In the genomic region with DNA sequence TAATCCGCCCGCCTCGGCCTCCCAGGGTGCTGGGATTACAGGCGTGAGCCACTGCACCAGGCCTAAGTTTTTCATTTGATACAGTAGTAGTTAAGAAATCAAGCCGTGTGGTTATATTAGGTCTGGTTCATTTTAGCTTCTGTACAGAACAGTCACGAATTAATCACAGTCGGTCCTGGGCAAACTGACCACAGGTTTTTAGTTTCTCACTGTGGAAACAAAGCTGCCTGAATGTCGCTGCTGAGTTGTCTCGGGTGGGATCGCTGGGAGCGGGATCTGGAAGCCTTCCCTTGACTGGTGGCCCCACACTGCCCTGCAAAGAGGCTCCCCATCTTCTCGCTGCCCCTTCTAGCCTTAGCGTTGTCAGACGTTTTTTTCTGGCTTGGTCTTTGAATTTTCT, we compare ENCODE assay signal across 13 cellular contexts.
"Had no signal": no experiment of that assay in that cellular context is flagged by ENCODE, and none has a peak within 500 bp of the region (broad histone marks: within the 10 kb centered on the region; RNA-seq: fewer than 3 reads in every experiment).

No MANE protein-coding gene starts in this region.

- H3K4me3 Mint-ChIP-seq: activated naive CD8-positive, alpha-beta T cell treated with anti-CD3 and anti-CD28 coated beads, Interleukin-2, amount 10 ng/mL, durations not matched to agents 7 days and 5 days; activated T-cell treated with anti-CD3 and anti-CD28 coated beads, Interleukin-2, amount 50 U/mL, for 4 hours; neural crest cell had no signal

- DNase-seq: activated CD4-positive, alpha-beta T cell treated with anti-CD3 and anti-CD28 coated beads for 1 hour; activated CD4-positive, alpha-beta T cell treated with anti-CD3 and anti-CD28 coated beads, Interleukin-2, amount 50 U/mL, for 48 hours; activated gamma-delta T cell; activated naive CD8-positive, alpha-beta T cell treated with anti-CD3 and anti-CD28 coated beads, Interleukin-2, amount 10 ng/mL, durations not matched to agents 7 days and 5 days; activated T-cell treated with anti-CD3 and anti-CD28 coated beads, Interleukin-2, amount 50 U/mL, for 4 hours; aorta; colonic mucosa; T-helper 9 cell had no signal

- H3K4me3 ChIP-seq: colonic mucosa, hepatocyte, skin epidermis, tibial nerve had no signal

- H3K9me3 Mint-ChIP-seq: activated naive CD8-positive, alpha-beta T cell treated with anti-CD3 and anti-CD28 coated beads, Interleukin-2, amount 10 ng/mL, durations not matched to agents 7 days and 5 days; activated T-cell treated with anti-CD3 and anti-CD28 coated beads, Interleukin-2, amount 50 U/mL, for 4 hours; neural crest cell had no signal

- ATAC-seq: activated T-cell treated with anti-CD3 and anti-CD28 coated beads, Interleukin-2, amount 50 U/mL, for 4 hours had no signal

- H3K27me3 Mint-ChIP-seq: activated naive CD8-positive, alpha-beta T cell treated with anti-CD3 and anti-CD28 coated beads, Interleukin-2, amount 10 ng/mL, durations not matched to agents 7 days and 5 days had no signal

- H3K4me1 ChIP-seq: colonic mucosa, parathyroid adenoma had no signal

- H3K27ac ChIP-seq: colonic mucosa, hepatocyte, parathyroid adenoma, skin epidermis, tibial nerve had no signal

- H3K9me3 ChIP-seq: colonic mucosa, tibial nerve had no signal

- H3K27me3 ChIP-seq: colonic mucosa, hepatocyte, tibial nerve had no signal

- H3K27ac Mint-ChIP-seq: activated naive CD8-positive, alpha-beta T cell treated with anti-CD3 and anti-CD28 coated beads, Interleukin-2, amount 10 ng/mL, durations not matched to agents 7 days and 5 days had no signal
